11 cellular contexts compared by ENCODE assay signal in the genomic region with DNA sequence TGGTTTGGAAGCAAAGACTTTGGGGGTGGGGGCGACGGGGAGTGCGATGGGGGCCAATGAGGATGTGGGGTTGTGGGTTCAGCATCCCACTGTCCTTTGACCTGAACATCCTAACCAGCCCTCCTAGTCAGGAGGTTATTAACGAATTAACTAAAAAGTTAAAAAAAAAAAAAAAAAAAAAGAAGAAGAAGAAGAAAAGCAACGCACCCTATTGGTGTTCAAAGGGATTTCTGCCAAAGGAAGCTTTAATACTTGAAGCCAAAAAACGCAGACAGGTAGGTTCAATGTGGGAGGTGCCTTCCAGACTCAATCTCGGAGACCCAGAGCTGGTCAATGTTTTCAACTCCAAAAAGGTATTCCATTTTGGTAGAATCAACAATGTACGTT. TPM values are rescaled to one million over a fixed set of nuclear protein-coding genes. Genes with fewer than 3 reads are reported as not detected.
DNase-seq lines count a peak whose midpoint lies in the region; ATAC-seq, FAIRE-seq and TF ChIP-seq lines count a peak whose summit lies in the region.
"Had no signal": no experiment of that assay in that cellular context is flagged by ENCODE, and none has a peak within 500 bp of the region (broad histone marks: within the 10 kb centered on the region; RNA-seq: fewer than 3 reads in every experiment).

No MANE protein-coding gene starts in this region.

- CTCF ChIA-PET in SK-N-SH (lab: Yijun Ruan, JAX): interaction anchor here (2.6 to 4.5 kb wide), 2 partner anchors 17 to 22 kb away, joined by 8 to 26 read pairs; no protein-coding TSS in a partner anchor

- TF ChIP-seq POLR2A in Peyer's patch (IDR thresholded peaks at IDR 0.05): no peak

- no peak for ATAC-seq in SK-N-SH treated with all-trans-retinoic acid at 6 μM for 48 hours
- ATAC-seq in stimulated activated naive B cell treated with anti-CD40 and anti-IgM and Interleukin-4, amounts not matched to agents 10 μg/mL and 1 μg/mL and 100 μg/mL, for 72 hours (replicated peaks): no peak
- ATAC-seq in HG03571 (IDR thresholded peaks at IDR 0.05; ENCODE audit: unreplicated experiment): no peak

- TF ChIP-seq CTCF in SK-N-SH (IDR thresholded peaks at IDR 0.05) (0 out of 2 replicates have a peak, but pooled peaks have one; percentile 20), Peyer's patch (IDR thresholded peaks at IDR 0.05) (no peak), kidney (IDR thresholded peaks at IDR 0.05; ENCODE audit: borderline replicate concordance, extremely low read depth, insufficient read depth) (no peak)

- H3K27ac Mint-ChIP-seq in stimulated activated naive B cell treated with anti-CD40 and anti-IgM and Interleukin-4, amounts not matched to agents 10 μg/mL and 1 μg/mL and 100 μg/mL, for 72 hours: no peak overlapping the region
- H3K27ac Mint-ChIP-seq: T-helper 1 cell treated with Interleukin-12 subunit alpha and Interleukin-12 subunit beta and Interleukin-4 antibody, amounts not matched to agents 30 μg/mL and 1 μg/mL, for 36 hours had no signal

- WGBS in SK-N-SH (ENCODE audit: low lambda C conversion rate): 4% methylated on average over 8 of the region's 8 CpGs

- H3K4me3 ChIP-seq in SK-N-SH (ENCODE audit: low read depth in 2 of 2, low read length in 1 of 2) (peak overlapping the region in 1 of 2 experiments; percentile 2; a peak in 1 of 4 replicates), Peyer's patch (peak overlapping the region; percentile 35 to 61 (median 49)), iPS-15b (ENCODE audit: low read depth, low read length) (peak overlapping the region; percentile 56), kidney (ENCODE audit: low read length in 2 of 2) (no peak overlapping the region)

- H3K4me1 ChIP-seq in SK-N-SH (ENCODE audit: control insufficient read depth in 1 of 2, insufficient read depth in 2 of 2, low read depth in 1 of 2, low read length in 1 of 2) (peaks cover 0 to 5% of the 10 kb centered on the region in 2 experiments; a peak in 1 of 4 replicates), Peyer's patch (peaks cover 0 to 17% (median 0%) of the 10 kb centered on the region in 4 donors), iPS-15b (ENCODE audit: control insufficient read depth, insufficient read depth, low read length) (peaks cover 5% of the 10 kb centered on the region), kidney (ENCODE audit: control insufficient read depth in 1 of 2, insufficient read depth in 1 of 2, low read depth in 1 of 2, low read length in 2 of 2) (peaks cover 0 to 5% of the 10 kb centered on the region in 2 donors)

- H3K36me3 ChIP-seq in SK-N-SH (replicated peaks in 1 of 2; ENCODE audit: control insufficient read depth in 1 of 2, insufficient read depth in 2 of 2, low read length in 1 of 2) (no peaks in the 10 kb centered on the region), Peyer's patch (no peaks in the 10 kb centered on the region), iPS-15b (ENCODE audit: control insufficient read depth, insufficient read depth, low read length) (no peaks in the 10 kb centered on the region), kidney (ENCODE audit: control insufficient read depth in 1 of 2, insufficient read depth in 2 of 2, low read length in 2 of 2) (no peaks in the 10 kb centered on the region)

- no peak overlapping the region for H3K9ac ChIP-seq in SK-N-SH
- H3K9ac ChIP-seq in iPS-15b (ENCODE audit: low read depth, low read length): no peak overlapping the region
- no peak overlapping the region for H3K9ac ChIP-seq in kidney (ENCODE audit: low read length in 2 of 2)

- no peaks in the 10 kb centered on the region for H4K20me1 ChIP-seq in SK-N-SH (ENCODE audit: insufficient read depth)

- FAIRE-seq in kidney (lab: Jason Lieb, UNC): no peak

- peaks cover 0 to 2% of the 10 kb centered on the region in 2 donors for H3K36me3 Mint-ChIP-seq in stimulated activated naive B cell treated with anti-CD40 and anti-IgM and Interleukin-4, amounts not matched to agents 10 μg/mL and 1 μg/mL and 100 μg/mL, for 72 hours

- TF ChIP-seq EP300 in SK-N-SH (IDR thresholded peaks at IDR 0.05; ENCODE audit: borderline replicate concordance in 1 of 2, low read depth in 1 of 2, low read length in 1 of 2): no peak

- intact Hi-C loops in kidney (cut with DNase I): no loop called here

- peaks cover 63 to 65% of the 10 kb centered on the region in 2 donors for H3K27me3 Mint-ChIP-seq in stimulated activated naive B cell treated with anti-CD40 and anti-IgM and Interleukin-4, amounts not matched to agents 10 μg/mL and 1 μg/mL and 100 μg/mL, for 72 hours

- POLR2A ChIA-PET in SK-N-SH (lab: Yijun Ruan, JAX): no interaction called here

- H3K9me3 Mint-ChIP-seq in stimulated activated naive B cell treated with anti-CD40 and anti-IgM and Interleukin-4, amounts not matched to agents 10 μg/mL and 1 μg/mL and 100 μg/mL, for 72 hours: no peaks in the 10 kb centered on the region
- H3K9me3 Mint-ChIP-seq: T-helper 1 cell treated with Interleukin-12 subunit alpha and Interleukin-12 subunit beta and Interleukin-4 antibody, amounts not matched to agents 30 μg/mL and 1 μg/mL, for 36 hours had no signal

- peaks cover 13 to 21% of the 10 kb centered on the region in 2 donors for H3K4me1 Mint-ChIP-seq in stimulated activated naive B cell treated with anti-CD40 and anti-IgM and Interleukin-4, amounts not matched to agents 10 μg/mL and 1 μg/mL and 100 μg/mL, for 72 hours

- H3K27ac ChIP-seq in SK-N-SH (ENCODE audit: low read depth in 2 of 2, low read length in 1 of 2) (no peak overlapping the region), Peyer's patch (no peak overlapping the region), kidney (ENCODE audit: low read depth in 2 of 2, low read length in 2 of 2) (no peak overlapping the region)

- H3K4me3 Mint-ChIP-seq in stimulated activated naive B cell treated with anti-CD40 and anti-IgM and Interleukin-4, amounts not matched to agents 10 μg/mL and 1 μg/mL and 100 μg/mL, for 72 hours: peak overlapping the region; percentile 75 to 77
- H3K4me3 Mint-ChIP-seq: T-helper 1 cell treated with Interleukin-12 subunit alpha and Interleukin-12 subunit beta and Interleukin-4 antibody, amounts not matched to agents 30 μg/mL and 1 μg/mL, for 36 hours had no signal

- H3K9me2 ChIP-seq in SK-N-SH: no peaks in the 10 kb centered on the region

- no peak overlapping the region; the same call in 1 of the 2 replicates for H2AFZ ChIP-seq in SK-N-SH (ENCODE audit: low read depth)

- H3K27me3 ChIP-seq in SK-N-SH (ENCODE audit: insufficient read depth) (peaks cover 69% of the 10 kb centered on the region), Peyer's patch (peaks cover 0 to 6% of the 10 kb centered on the region in 2 donors), iPS-15b (ENCODE audit: control insufficient read depth, insufficient read depth, low read length) (peaks cover 54% of the 10 kb centered on the region)

- no peaks in the 10 kb centered on the region for H3F3A ChIP-seq in SK-N-SH (replicated peaks; ENCODE audit: insufficient read depth)

- DNase-seq in SK-N-SH (no peak), Peyer's patch (no peak), cerebellum (ENCODE audit: low spot score) (no peak), kidney (no peak)
- DNase-seq in stimulated activated naive B cell treated with anti-CD40 and anti-IgM and Interleukin-4, amounts not matched to agents 10 μg/mL and 1 μg/mL and 100 μg/mL, for 72 hours: no peak
- DNase-seq: amygdala, NCI-H1048 had no signal

- no peak for TF ChIP-seq RAD21 in SK-N-SH (IDR thresholded peaks at IDR 0.05; ENCODE audit: low read length)

- H3K9me3 ChIP-seq in SK-N-SH (no peaks in the 10 kb centered on the region), Peyer's patch (no peaks in the 10 kb centered on the region), iPS-15b (ENCODE audit: control insufficient read depth, insufficient read depth, low read length) (no peaks in the 10 kb centered on the region), kidney (ENCODE audit: control insufficient read depth in 1 of 2, low read length in 2 of 2) (no peaks in the 10 kb centered on the region)

- no peaks in the 10 kb centered on the region for H3K79me2 ChIP-seq in SK-N-SH (ENCODE audit: insufficient read depth)

- peak overlapping the region; percentile 50; the same call in 1 of the 2 replicates for H3K4me2 ChIP-seq in SK-N-SH

TF ChIP-seq in SK-N-SH, 30 proteins besides CTCF, POLR2A, EP300 and RAD21 (continues in another document):
- TF ChIP-seq RFX5 (IDR thresholded peaks at IDR 0.05; ENCODE audit: low read length): no peak
- no peak for TF ChIP-seq FOXM1 (IDR thresholded peaks at IDR 0.05; ENCODE audit: low read depth)
- TF ChIP-seq, protein P1, sequence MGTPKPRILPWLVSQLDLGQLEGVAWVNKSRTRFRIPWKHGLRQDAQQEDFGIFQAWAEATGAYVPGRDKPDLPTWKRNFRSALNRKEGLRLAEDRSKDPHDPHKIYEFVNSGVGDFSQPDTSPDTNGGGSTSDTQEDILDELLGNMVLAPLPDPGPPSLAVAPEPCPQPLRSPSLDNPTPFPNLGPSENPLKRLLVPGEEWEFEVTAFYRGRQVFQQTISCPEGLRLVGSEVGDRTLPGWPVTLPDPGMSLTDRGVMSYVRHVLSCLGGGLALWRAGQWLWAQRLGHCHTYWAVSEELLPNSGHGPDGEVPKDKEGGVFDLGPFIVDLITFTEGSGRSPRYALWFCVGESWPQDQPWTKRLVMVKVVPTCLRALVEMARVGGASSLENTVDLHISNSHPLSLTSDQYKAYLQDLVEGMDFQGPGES (IDR thresholded peaks at IDR 0.05; ENCODE audit: low read depth, low read length): no peak

TF ChIP-seq in SK-N-SH treated with all-trans-retinoic acid at 6 μM for 48 hours, 23 proteins besides CTCF, POLR2A, EP300 and RAD21 (continues in another document):
- TF ChIP-seq CSDC2 (CRISPR knock-in tag; IDR thresholded peaks at IDR 0.05): no peak
- TF ChIP-seq OSR1 (CRISPR knock-in tag; IDR thresholded peaks at IDR 0.05): no peak
- no peak for TF ChIP-seq ZFP30 (CRISPR knock-in tag; IDR thresholded peaks at IDR 0.05)
- TF ChIP-seq ZNF70 (CRISPR knock-in tag; IDR thresholded peaks at IDR 0.05): no peak
- no peak for TF ChIP-seq GLIS3 (CRISPR knock-in tag; IDR thresholded peaks at IDR 0.05)
- no peak for TF ChIP-seq TOX (CRISPR knock-in tag; IDR thresholded peaks at IDR 0.05; ENCODE audit: borderline replicate concordance)
- TF ChIP-seq ZNF565 (CRISPR knock-in tag; conservative IDR thresholded peaks at IDR 0.05; ENCODE audit: low read depth): no peak
- no peak for TF ChIP-seq ESRRG (CRISPR knock-in tag; IDR thresholded peaks at IDR 0.05)
- no peak for TF ChIP-seq RARB (CRISPR knock-in tag; IDR thresholded peaks at IDR 0.05)

RNA-seq across cellular contexts. Expression of a gene that starts 2.2 kb away (rescaled TPM):
- polyA plus RNA-seq in SK-N-SH (2012; rRNA removed) (0.03 and 0.08 TPM in 2 replicates), kidney (ENCODE audit: insufficient read depth, low read depth, low replicate concordance) (2.1 TPM)
- 0.09 and 0.10 TPM in 2 replicates for polyA plus RNA-seq in SK-N-SH (2012; cell fraction: cytosol; rRNA removed)
- 0.02 and 0.06 TPM in 2 replicates for polyA plus RNA-seq in SK-N-SH (2012; cell fraction: nucleus; rRNA removed)
- total RNA-seq in Peyer's patch (1 to 10 TPM in 2 of 4 donors, under 1 TPM in 2; 0.66 to 3.5 (median 2.0) TPM), cerebellum (0.18 TPM), kidney (10.1 TPM)

RNA-seq across cellular contexts. Expression of a gene that starts 56.0 kb away (rescaled TPM):
- polyA plus RNA-seq in SK-N-SH (2012; rRNA removed): 16.7 and 22.0 TPM in 2 replicates
- polyA plus RNA-seq in SK-N-SH (2012; cell fraction: cytosol; rRNA removed): 20.4 and 26.4 TPM in 2 replicates
- 22.9 and 37.4 TPM in 2 replicates for polyA plus RNA-seq in SK-N-SH (2012; cell fraction: nucleus; rRNA removed)
- total RNA-seq in Peyer's patch: 10 to 100 TPM; 20.5 to 50.3 (median 26.2) TPM
- 30.2 TPM for total RNA-seq in cerebellum
- 31.3 TPM for total RNA-seq in kidney
- polyA plus RNA-seq in kidney (ENCODE audit: insufficient read depth, low read depth, low replicate concordance): 55.3 TPM

Comparison
In these comparisons a context has a peak if more than half of its experiments do, and no peak if none do; other contexts are left out.
1. H3K4me3 ChIP-seq: peak in Peyer's patch (4 of 4) and iPS-15b (single experiment); none in kidney (0 of 2).